ENCODE assay signal across 27 cellular contexts in the genomic region with DNA sequence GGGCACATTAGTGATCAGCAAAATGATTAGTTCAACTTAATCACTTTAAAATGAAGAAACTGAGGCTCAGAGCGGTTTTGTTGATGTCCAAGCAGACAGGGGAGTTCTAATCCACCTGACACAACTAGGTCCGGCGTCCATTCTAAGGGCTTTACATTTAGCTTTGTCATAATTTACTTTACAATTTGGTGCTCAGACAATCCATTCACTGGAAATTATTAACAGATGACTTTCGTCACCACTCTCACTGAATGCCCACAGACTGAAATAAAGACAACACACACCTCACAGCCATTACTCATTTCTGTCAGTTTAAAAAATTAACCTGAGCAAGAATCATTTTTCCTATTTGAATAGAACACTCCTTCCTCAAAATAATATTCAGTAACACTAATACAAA. TPM values are rescaled to one million over a fixed set of nuclear protein-coding genes. Genes with fewer than 3 reads are reported as not detected.
A peak's percentile ranks its signal among the peaks of the same experiment; 100 is the strongest.
DNase-seq lines count a peak whose midpoint lies in the region; ATAC-seq and TF ChIP-seq lines count a peak whose summit lies in the region.
"Had no signal": no experiment of that assay in that cellular context is flagged by ENCODE, and none has a peak within 500 bp of the region (broad histone marks: within the 10 kb centered on the region; RNA-seq: fewer than 3 reads in every experiment).

No MANE protein-coding gene starts in this region.

- no peak for TF ChIP-seq CTCF in Calu3 (IDR thresholded peaks at IDR 0.05; ENCODE audit: unreplicated experiment)

- H3K4me3 ChIP-seq in endocrine pancreas (ENCODE audit: control insufficient read depth, insufficient read depth, low read length) (peak overlapping the region; percentile 14), mucosa of rectum (ENCODE audit: low read length in 2 of 2) (peak overlapping the region in 1 of 2 donors; percentile 49)
- H3K4me3 ChIP-seq: esophagus muscularis mucosa, gastrocnemius medialis, SK-N-MC, skin epidermis had no signal

- peak; percentile 9 for DNase-seq in Calu3
- no peak for DNase-seq in SHP77 (lab: John Stamatoyannopoulos, UW)
- no peak for DNase-seq in activated naive CD4-positive, alpha-beta T cell treated with anti-CD3 and anti-CD28 coated beads, Interleukin-2, amount 50 U/mL, for 16 hours
- DNase-seq in activated CD8-positive, alpha-beta memory T cell treated with anti-CD3 and anti-CD28 coated beads, Interleukin-2, amount 50 U/mL, for 4 hours, result no peak
- DNase-seq: activated CD4-positive, CD25-positive, alpha-beta regulatory T cell; activated CD8-positive, alpha-beta T cell treated with anti-CD3 and anti-CD28 coated beads, Interleukin-2, amount 10 ng/mL, durations not matched to agents 7 days and 5 days; activated naive CD4-positive, alpha-beta T cell treated with anti-CD3 and anti-CD28 coated beads, Interleukin-2, amount 10 ng/mL, durations not matched to agents 7 days and 5 days; activated T-cell treated with anti-CD3 and anti-CD28 coated beads, Interleukin-2, amount 50 U/mL, for 24 hours; DMS79 treated with DMSO at 0.1 percent for 48 hours; effector memory CD4-positive, alpha-beta T cell; gastrocnemius medialis; GOT3; NCI-H1092 treated with DMSO at 0.1 percent for 48 hours; NCI-H2029 treated with DMSO at 0.1 percent for 48 hours; NCI-H446; NK-92 treated with Interleukin-12 subunit alpha and Interleukin-12 subunit beta, amount 100 ng/mL, for 24 hours; stimulated activated naive CD4-positive, alpha-beta T cell; T1000 had no signal

- H3K9ac ChIP-seq in endocrine pancreas (ENCODE audit: control insufficient read depth, insufficient read depth, low read length) (no peak overlapping the region), mucosa of rectum (ENCODE audit: low read depth in 1 of 2, low read length in 2 of 2) (peak overlapping the region; percentile 49 to 53)

- H3K9me3 ChIP-seq in endocrine pancreas (ENCODE audit: control insufficient read depth, low read length) (no peaks in the 10 kb centered on the region), mucosa of rectum (ENCODE audit: control insufficient read depth in 2 of 2, low read length in 2 of 2) (no peaks in the 10 kb centered on the region)
- H3K9me3 ChIP-seq: esophagus muscularis mucosa, gastrocnemius medialis had no signal

- intact Hi-C loops in Calu3 (cut with micrococcal nuclease; ENCODE audit: unreplicated experiment), result no loop called here

- peaks cover 51% of the 10 kb centered on the region for H3K4me1 ChIP-seq in endocrine pancreas (ENCODE audit: control insufficient read depth, insufficient read depth, low read length)
- peaks cover 14 to 34% of the 10 kb centered on the region in 2 donors for H3K4me1 ChIP-seq in mucosa of rectum (ENCODE audit: control insufficient read depth in 2 of 2, insufficient read depth in 2 of 2, low read length in 2 of 2)

- H3K36me3 Mint-ChIP-seq in Calu3 (ENCODE audit: insufficient read depth, unreplicated experiment), result no peaks in the 10 kb centered on the region
- H3K36me3 Mint-ChIP-seq: activated naive CD4-positive, alpha-beta T cell treated with anti-CD3 and anti-CD28 coated beads, Interleukin-2, amount 10 ng/mL, durations not matched to agents 7 days and 5 days had no signal

- H3K4me1 Mint-ChIP-seq in Calu3 (ENCODE audit: low read depth, unreplicated experiment), result peaks cover 12% of the 10 kb centered on the region
- H3K4me1 Mint-ChIP-seq: neural crest cell had no signal

- H3K27ac ChIP-seq in mucosa of rectum (ENCODE audit: low read depth in 2 of 2, low read length in 2 of 2), result peak overlapping the region; percentile 72 to 79
- H3K27ac ChIP-seq: esophagus muscularis mucosa, gastrocnemius medialis, SK-N-MC, skin epidermis had no signal

- peak overlapping the region; percentile 54 for H3K4me3 Mint-ChIP-seq in Calu3 (ENCODE audit: low read depth, unreplicated experiment)
- H3K4me3 Mint-ChIP-seq: activated CD8-positive, alpha-beta T cell treated with anti-CD3 and anti-CD28 coated beads, Interleukin-2, amount 10 ng/mL, durations not matched to agents 7 days and 5 days; activated naive CD4-positive, alpha-beta T cell treated with anti-CD3 and anti-CD28 coated beads, Interleukin-2, amount 10 ng/mL, durations not matched to agents 7 days and 5 days; activated T-cell treated with anti-CD3 and anti-CD28 coated beads, Interleukin-2, amount 50 U/mL, for 24 hours; neural crest cell had no signal

- H3K27ac Mint-ChIP-seq in Calu3 (ENCODE audit: unreplicated experiment), result peak overlapping the region; percentile 93
- H3K27ac Mint-ChIP-seq: activated CD8-positive, alpha-beta T cell treated with anti-CD3 and anti-CD28 coated beads, Interleukin-2, amount 10 ng/mL, durations not matched to agents 7 days and 5 days; activated naive CD4-positive, alpha-beta T cell treated with anti-CD3 and anti-CD28 coated beads, Interleukin-2, amount 10 ng/mL, durations not matched to agents 7 days and 5 days; activated T-cell treated with anti-CD3 and anti-CD28 coated beads, Interleukin-2, amount 50 U/mL, for 24 hours had no signal

- ATAC-seq in HG02759 (IDR thresholded peaks at IDR 0.05; ENCODE audit: unreplicated experiment) (peak; percentile 57), HG03457 (IDR thresholded peaks at IDR 0.05; ENCODE audit: unreplicated experiment) (no peak)
- ATAC-seq: activated CD8-positive, alpha-beta T cell treated with anti-CD3 and anti-CD28 coated beads, Interleukin-2, amount 10 ng/mL, durations not matched to agents 7 days and 5 days; gastrocnemius medialis had no signal

- no peaks in the 10 kb centered on the region for H3K9me3 Mint-ChIP-seq in Calu3 (ENCODE audit: low read depth, unreplicated experiment)
- H3K9me3 Mint-ChIP-seq: activated naive CD4-positive, alpha-beta T cell treated with anti-CD3 and anti-CD28 coated beads, Interleukin-2, amount 10 ng/mL, durations not matched to agents 7 days and 5 days; activated T-cell treated with anti-CD3 and anti-CD28 coated beads, Interleukin-2, amount 50 U/mL, for 24 hours; neural crest cell had no signal

- no peaks in the 10 kb centered on the region for H3K36me3 ChIP-seq in endocrine pancreas (ENCODE audit: control insufficient read depth, insufficient read depth, low read length)
- H3K36me3 ChIP-seq in mucosa of rectum (ENCODE audit: control insufficient read depth in 2 of 2, insufficient read depth in 2 of 2, low read length in 2 of 2), result peaks cover 9 to 17% of the 10 kb centered on the region in 2 donors
- H3K36me3 ChIP-seq: gastrocnemius medialis had no signal

- no TSS peak for BruUV-seq in Calu3 (replicated peaks; lab: Mats Ljungman, UMichigan)

- H3K27me3 Mint-ChIP-seq in Calu3 (ENCODE audit: unreplicated experiment), result no peaks in the 10 kb centered on the region
- H3K27me3 Mint-ChIP-seq: activated naive CD4-positive, alpha-beta T cell treated with anti-CD3 and anti-CD28 coated beads, Interleukin-2, amount 10 ng/mL, durations not matched to agents 7 days and 5 days; activated T-cell treated with anti-CD3 and anti-CD28 coated beads, Interleukin-2, amount 50 U/mL, for 24 hours had no signal

- CTCF ChIA-PET in Calu3 (lab: Charles Lee), result no interaction called here

- no peaks in the 10 kb centered on the region for H3K27me3 ChIP-seq in endocrine pancreas (ENCODE audit: control insufficient read depth, insufficient read depth, low read length)
- H3K27me3 ChIP-seq in mucosa of rectum (ENCODE audit: control insufficient read depth in 2 of 2, insufficient read depth in 2 of 2, low read length in 2 of 2), result no peaks in the 10 kb centered on the region
- H3K27me3 ChIP-seq: esophagus muscularis mucosa, gastrocnemius medialis had no signal

RNA-seq across cellular contexts. Expression of gene NR3C2, which starts 10.8 kb away (rescaled TPM):
- 14.2 and 14.5 TPM in 2 replicates for total RNA-seq in Calu3 (2022)
- total RNA-seq: RPMI7951 had no signal
